In the genomic region with DNA sequence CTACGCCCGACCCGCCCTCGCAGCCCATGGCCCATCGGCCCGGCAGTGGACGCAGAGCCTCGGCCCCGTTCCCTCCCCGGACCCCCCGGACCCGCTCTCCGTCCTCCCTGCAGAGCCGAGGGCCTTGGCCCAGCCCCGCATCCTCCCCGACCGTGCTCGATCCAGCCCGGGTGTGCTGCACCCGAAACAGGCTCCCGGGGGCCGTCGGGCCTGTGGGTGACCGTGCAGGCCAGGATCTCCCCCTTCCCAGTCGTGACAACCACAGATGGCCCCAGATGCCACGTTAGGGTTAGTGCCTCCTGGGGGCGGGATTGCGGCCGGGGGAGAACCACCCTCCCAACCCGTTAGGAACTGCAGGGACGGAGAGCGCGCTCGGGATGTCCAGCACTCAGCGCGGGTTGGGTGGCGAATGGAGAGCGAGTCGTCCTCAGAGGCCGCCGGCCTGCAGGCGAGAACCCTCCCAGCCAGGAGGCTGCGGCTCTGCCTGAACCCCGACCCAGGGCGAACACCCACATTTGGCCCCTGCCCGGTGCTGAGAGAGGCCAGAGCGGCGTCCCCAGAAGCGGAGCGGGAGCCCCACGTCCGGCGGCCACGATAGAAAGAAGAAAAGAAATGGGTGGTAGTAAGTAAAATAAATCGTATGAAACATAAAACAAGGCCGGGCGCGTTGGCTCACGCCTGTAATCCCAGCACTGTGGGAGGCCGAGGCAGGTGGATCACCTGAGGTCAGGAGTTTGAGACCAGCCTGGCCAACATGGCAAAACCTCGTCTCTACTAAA, we compare ENCODE assay signal across 8 cellular contexts. TPM values are rescaled to one million over a fixed set of nuclear protein-coding genes. Genes with fewer than 3 reads are reported as not detected.
DNase-seq lines count a peak whose midpoint lies in the region; ATAC-seq and TF ChIP-seq lines count a peak whose summit lies in the region.

No MANE protein-coding gene starts in this region.

- peak; percentile 40 for ATAC-seq in left colon
- ATAC-seq in HG02970 (IDR thresholded peaks at IDR 0.05; ENCODE audit: low FRiP score, unreplicated experiment), result no peak

- CTCF ChIA-PET in GM10248 (lab: Yijun Ruan, JAX), result interaction anchor here (0.9 to 1.0 kb wide), 3 partner anchors 17 to 32 kb away, joined by 3 to 7 read pairs (median 6); no protein-coding TSS in a partner anchor

- TF ChIP-seq EP300 in stomach (IDR thresholded peaks at IDR 0.05), result no peak

- H3K36me3 ChIP-seq in breast epithelium (no peaks in the 10 kb centered on the region), stomach (no peaks in the 10 kb centered on the region)

- intact Hi-C loops in breast epithelium (cut with DNase I; ENCODE audit: low total_unique reads) (no loop called here), left colon (cut with DNase I, micrococcal nuclease) (loop anchor here in 1 of 2 donors (10.0 kb wide), 1 partner anchor 85 kb away; a partner anchor contains a TSS), stomach (cut with DNase I; ENCODE audit: low total_unique reads) (no loop called here)

- H3K4me1 ChIP-seq in breast epithelium (no peaks in the 10 kb centered on the region), stomach (peaks cover 12 to 21% (median 20%) of the 10 kb centered on the region in 4 donors)

- H3K4me3 ChIP-seq in GM12864 (ENCODE audit: low read depth, low read length) (peak overlapping the region; percentile 93), breast epithelium (peak overlapping the region; percentile 93 to 98 (median 95)), stomach (peak overlapping the region; percentile 89 to 99 (median 90))

- peak overlapping the region; percentile 92 to 98 for H3K27ac ChIP-seq in breast epithelium
- peak overlapping the region; percentile 90 to 98 (median 94) for H3K27ac ChIP-seq in stomach

- no peak for DNase-seq in GM12864 (ENCODE audit: low read depth)
- DNase-seq in HuH-7.5 (ENCODE audit: low spot score), result peak; percentile 68
- no peak for DNase-seq in breast epithelium (ENCODE audit: low spot score in 2 of 2)
- no peak for DNase-seq in left colon
- DNase-seq in stomach, result no peak
- DNase-seq in GM10248 (ENCODE audit: extremely low spot score), result no peak
- DNase-seq in central memory CD4-positive, alpha-beta T cell, result no peak

- TF ChIP-seq POLR2A in breast epithelium (IDR thresholded peaks at IDR 0.05) (no peak), stomach (IDR thresholded peaks at IDR 0.05) (no peak)

- TF ChIP-seq CTCF in GM12864 (IDR thresholded peaks at IDR 0.05; ENCODE audit: low read depth, low read length, missing control alignments), result no peak
- no peak for TF ChIP-seq CTCF in breast epithelium (IDR thresholded peaks at IDR 0.05)
- no peak for TF ChIP-seq CTCF in stomach (IDR thresholded peaks at IDR 0.05)
- no peak for TF ChIP-seq CTCF in GM10248 (IDR thresholded peaks at IDR 0.05; ENCODE audit: control extremely low read depth, extremely low read depth, low read depth, missing control alignments)

- 19 to 41% (median 25%) methylated on average over 44 to 61 of the region's 61 CpGs for WGBS in stomach, 5 donors

- peaks cover 0 to 9% of the 10 kb centered on the region in 2 donors for H3K27me3 ChIP-seq in breast epithelium
- peaks cover 8 to 33% (median 12%) of the 10 kb centered on the region in 3 donors for H3K27me3 ChIP-seq in stomach

- H3K9me3 ChIP-seq in breast epithelium, result no peaks in the 10 kb centered on the region
- no peaks in the 10 kb centered on the region for H3K9me3 ChIP-seq in stomach

- POLR2A ChIA-PET in GM10248 (lab: Yijun Ruan, JAX), result interaction anchor here (0.9 kb wide), 1 partner anchor 17 kb away, joined by 10 read pairs; no protein-coding TSS in a partner anchor

RNA-seq across cellular contexts. Expression of a gene that starts 6.7 kb away (rescaled TPM):
- total RNA-seq in breast epithelium (under 1 TPM in 1 of 3 donors, not detected in 2; 0.66 TPM), left colon (1 to 10 TPM; 3.1 to 5.9 TPM), stomach (10 to 100 TPM in 1 of 5 donors, 1 to 10 TPM in 2, under 1 TPM in 1, not detected in 1; 0.45 to 11.9 (median 2.1) TPM)
- polyA plus RNA-seq in stomach, result 1 to 10 TPM; 1.5 to 2.9 (median 2.3) TPM

RNA-seq across cellular contexts. Expression of a gene that starts 17.7 kb away (rescaled TPM):
- total RNA-seq in breast epithelium (10 to 100 TPM; 77.7 to 98.9 (median 77.7) TPM), left colon (10 to 100 TPM; 17.4 to 19.9 TPM), stomach (10 to 100 TPM in 3 of 5 donors, 1 to 10 TPM in 2; 1.2 to 65.5 (median 15.2) TPM)
- 10 to 100 TPM; 26.3 to 33.8 (median 26.4) TPM for polyA plus RNA-seq in stomach

RNA-seq across cellular contexts. Expression of a gene that starts 28.8 kb away (rescaled TPM):
- total RNA-seq in breast epithelium, result 10 to 100 TPM in 2 of 3 donors, 1 to 10 TPM in 1; 8.3 to 40.6 (median 21.8) TPM
- total RNA-seq in left colon, result 1 to 10 TPM; 4.7 to 9.4 TPM
- total RNA-seq in stomach, result 100 to 1,000 TPM in 2 of 5 donors, 10 to 100 TPM in 3; 13.8 to 169 (median 34.8) TPM
- 10 to 100 TPM; 27.6 to 40.7 (median 38.4) TPM for polyA plus RNA-seq in stomach

RNA-seq across cellular contexts. Expression of a gene that starts 42.0 kb away (rescaled TPM):
- total RNA-seq in breast epithelium, result 10 to 100 TPM; 44.6 to 69.5 (median 49.3) TPM
- 10 to 100 TPM; 62.4 to 67.6 TPM for total RNA-seq in left colon
- 100 to 1,000 TPM in 2 of 5 donors, 10 to 100 TPM in 3; 26.1 to 503 (median 72.9) TPM for total RNA-seq in stomach
- 10 to 100 TPM; 62.9 to 82.1 (median 80.5) TPM for polyA plus RNA-seq in stomach

RNA-seq across cellular contexts. Expression of a gene that starts 54.2 kb away (rescaled TPM):
- total RNA-seq in breast epithelium (1 to 10 TPM in 1 of 3 donors, under 1 TPM in 1, not detected in 1; 0.33 to 1.1 TPM), left colon (under 1 TPM in 1 of 2 donors, not detected in 1; 0.67 TPM), stomach (1 to 10 TPM in 1 of 5 donors, under 1 TPM in 1, not detected in 3; 0.55 to 5.4 TPM)
- 1 to 10 TPM in 1 of 3 donors, under 1 TPM in 2; 0.37 to 6.6 (median 0.93) TPM for polyA plus RNA-seq in stomach
